Comparison of ENCODE assay signal across 8 cellular contexts in genomic region chr2:229910832-229911412, GRCh38. TPM values are rescaled to one million over a fixed set of nuclear protein-coding genes. Genes with fewer than 3 reads are reported as not detected.
DNase-seq lines count a peak whose midpoint lies in the region; ATAC-seq and TF ChIP-seq lines count a peak whose summit lies in the region.

No MANE protein-coding gene starts in this region.

- in situ Hi-C loops in brain microvascular endothelial cell (cut with HindIII; ENCODE audit: low pct_ligation_motif_present, low sequenced_read_pairs): no loop called here

- H3K4me3 ChIP-seq in NB4 (ENCODE audit: low read depth, low read length): no peak overlapping the region
- no peak overlapping the region for H3K4me3 ChIP-seq in brain microvascular endothelial cell (ENCODE audit: low read depth, low read length)

- peaks cover 7% of the 10 kb centered on the region for H3K36me3 ChIP-seq in brain microvascular endothelial cell (replicated peaks)

- H3K4me1 Mint-ChIP-seq in neural crest cell: peaks cover 25% of the 10 kb centered on the region

- H3K27me3 ChIP-seq in brain microvascular endothelial cell (replicated peaks): no peaks in the 10 kb centered on the region

- peaks cover 3% of the 10 kb centered on the region for H3K36me3 Mint-ChIP-seq in neural crest cell (ENCODE audit: low read depth)

- H3K27ac ChIP-seq in brain microvascular endothelial cell: no peak overlapping the region

- TF ChIP-seq CTCF in NB4 (IDR thresholded peaks at IDR 0.05; ENCODE audit: low read depth, low read length): peak; percentile 43
- TF ChIP-seq CTCF in brain microvascular endothelial cell (IDR thresholded peaks at IDR 0.05; ENCODE audit: low read depth, low read length, missing control alignments): peak; percentile 50
- peak; percentile 40 for TF ChIP-seq CTCF in neural crest cell (conservative IDR thresholded peaks at IDR 0.05)

- H3K4me3 Mint-ChIP-seq in neural crest cell: no peak overlapping the region

- TF ChIP-seq POLR2A in NB4 (IDR thresholded peaks at IDR 0.05; ENCODE audit: extremely low read depth, insufficient read length): no peak

- peak; percentile 65 to 70 for ATAC-seq in activated CD4-positive, CD25-positive, alpha-beta regulatory T cell treated with anti-CD3 and anti-CD28 coated beads, Interleukin-2, amount 50 U/mL, for 24 hours
- ATAC-seq in GM21717 (IDR thresholded peaks at IDR 0.05; ENCODE audit: unreplicated experiment): peak; percentile 67

- H3K9me3 Mint-ChIP-seq in neural crest cell: no peaks in the 10 kb centered on the region

- no peak overlapping the region for H3K27ac Mint-ChIP-seq in neural crest cell (ENCODE audit: unreplicated experiment)

- no peaks in the 10 kb centered on the region for H3K27me3 Mint-ChIP-seq in neural crest cell (ENCODE audit: low read depth)

- no peak for DNase-seq in activated CD4-positive, CD25-positive, alpha-beta regulatory T cell treated with anti-CD3 and anti-CD28 coated beads, Interleukin-2, amount 50 U/mL, for 72 hours
- DNase-seq in NB4 (ENCODE audit: low read depth): peak; percentile 73
- DNase-seq in brain microvascular endothelial cell: no peak
- no peak for DNase-seq in neural crest cell (ENCODE audit: low read depth, low spot score)
- no peak for DNase-seq in middle frontal gyrus (ENCODE audit: extremely low spot score, low spot score)
- no peak for DNase-seq in NCI-H2107 (lab: John Stamatoyannopoulos, UW)

RNA-seq across cellular contexts. Expression of gene TRIP12, which starts 10.9 kb away (rescaled TPM):
- 216 and 222 TPM in 2 replicates for total RNA-seq in neural crest cell

RNA-seq across cellular contexts. Expression of gene FBXO36, which starts 11.4 kb away (rescaled TPM):
- 3.2 and 3.5 TPM in 2 replicates for total RNA-seq in neural crest cell
